In the genomic region with DNA sequence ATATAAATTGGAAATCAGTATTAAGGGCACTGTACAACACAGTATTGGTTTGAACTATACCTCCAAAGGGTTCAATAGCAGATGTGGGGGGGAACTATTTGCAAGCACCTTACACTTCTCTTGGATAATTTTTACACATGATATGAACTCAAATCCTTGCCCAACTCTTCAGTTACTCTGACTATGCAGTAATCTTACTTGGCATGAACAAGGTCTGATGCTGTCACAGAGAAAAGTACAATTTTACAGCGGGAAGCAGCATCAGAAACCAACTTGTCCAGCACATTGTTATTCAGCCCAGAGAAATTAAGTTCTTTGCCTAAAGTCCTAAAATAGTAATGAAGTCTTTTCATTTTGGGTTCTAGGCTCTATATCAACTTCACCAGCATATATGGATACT, we compare ENCODE assay signal across 27 cellular contexts.
"Had no signal": no experiment of that assay in that cellular context is flagged by ENCODE, and none has a peak within 500 bp of the region (broad histone marks: within the 10 kb centered on the region; RNA-seq: fewer than 3 reads in every experiment).

No MANE protein-coding gene starts in this region.

- H3K27me3 ChIP-seq: colonic mucosa, esophagus squamous epithelium, ovary, right lobe of liver, tibial nerve, upper lobe of left lung had no signal

- DNase-seq: central memory CD4-positive, alpha-beta T cell; colonic mucosa; effector CD8-positive, alpha-beta T cell; endodermal cell; esophagus squamous epithelium; foreskin melanocyte; glutamatergic neuron; hypothalamus; immature natural killer cell; islet precursor cell; kidney glomerular epithelial cell; left colon; left ventricle myocardium superior; lower lobe of right lung; natural killer cell; occipital lobe; ovary; posterior cingulate gyrus; psoas muscle; right lobe of liver; stimulated activated CD4-positive, alpha-beta T cell treated with anti-CD3 and anti-CD28 coated beads, Interleukin-2, amount 100 ng/mL, for 24 hours; stimulated activated CD4-positive, alpha-beta T cell treated with anti-CD3 and anti-CD28 coated beads, Interleukin-4, amount 100 ng/mL, for 24 hours; stimulated activated naive CD4-positive, alpha-beta T cell treated with Interleukin-2 at 50 U/mL for 16 hours; upper lobe of left lung had no signal

- H3K4me1 ChIP-seq: colonic mucosa, esophagus squamous epithelium, lower lobe of right lung, psoas muscle, right lobe of liver had no signal

- H3K4me3 ChIP-seq: colonic mucosa, esophagus squamous epithelium, lower lobe of right lung, ovary, psoas muscle, right lobe of liver, thoracic aorta, tibial nerve, upper lobe of left lung had no signal

- H3K9me3 ChIP-seq: colonic mucosa, esophagus squamous epithelium, lower lobe of right lung, ovary, psoas muscle, right lobe of liver, thoracic aorta, tibial nerve, upper lobe of left lung had no signal

- H3K27ac ChIP-seq: colonic mucosa, esophagus squamous epithelium, lower lobe of right lung, ovary, psoas muscle, right lobe of liver, thoracic aorta, tibial nerve, upper lobe of left lung had no signal

- H3K36me3 ChIP-seq: colonic mucosa, esophagus squamous epithelium, lower lobe of right lung, ovary, right lobe of liver, thoracic aorta, tibial nerve, upper lobe of left lung had no signal

- ATAC-seq: left colon; left ventricle myocardium superior; lower lobe of right lung; natural killer cell; psoas muscle; right lobe of liver; stimulated activated effector memory CD8-positive, alpha-beta T cell treated with anti-CD3 and anti-CD28 coated beads, Interleukin-12 subunit alpha, Interleukin-12 subunit beta, amount 100 ng/mL, for 72 hours had no signal
